In genomic region chr2:98463988-98464771, GRCh38 we compare ENCODE assay signal across 1 cellular context.
TF ChIP-seq lines count a peak whose summit lies in the region.

No MANE protein-coding gene starts in this region.

TF ChIP-seq in K562, 482 proteins besides CTCF, POLR2A, EP300 and RAD21 (continued from another document):
- TF ChIP-seq PRDM10 (IDR thresholded peaks at IDR 0.05; ENCODE audit: partially characterized antibody) (no peak), MYNN (IDR thresholded peaks at IDR 0.05) (no peak), MYNN (CRISPR knock-in tag; IDR thresholded peaks at IDR 0.05) (no peak), YY1 (IDR thresholded peaks at IDR 0.05; ENCODE audit: borderline replicate concordance in 1 of 3, control insufficient read depth in 1 of 3, extremely low read depth in 1 of 3, insufficient read depth in 3 of 3, insufficient read length in 1 of 3, insufficient replicate concordance in 2 of 3, low read depth in 1 of 3, low read length in 2 of 3) (peak in 1 of 3 experiments; percentile 6), ZNF311 (CRISPR knock-in tag; IDR thresholded peaks at IDR 0.05) (no peak), KLF13 (tag; IDR thresholded peaks at IDR 0.05; ENCODE audit: borderline replicate concordance, low read depth) (no peak), ZNF239 (CRISPR knock-in tag; IDR thresholded peaks at IDR 0.05) (no peak), STAT5B (CRISPR knock-in tag; IDR thresholded peaks at IDR 0.05) (no peak), BRF1 (IDR thresholded peaks at IDR 0.05; ENCODE audit: borderline replicate concordance, extremely low read depth, insufficient read length) (no peak), CTCFL (IDR thresholded peaks at IDR 0.05; ENCODE audit: borderline replicate concordance, insufficient read depth, low read depth, low read length, poor library complexity, severe bottlenecking) (no peak), PRMT5 (CRISPR knock-in tag; IDR thresholded peaks at IDR 0.05) (no peak), CBFA2T3 (IDR thresholded peaks at IDR 0.05) (peak; percentile 55), ZC3H11A (IDR thresholded peaks at IDR 0.05; ENCODE audit: low read depth, low read length) (no peak), CREB3L1 (IDR thresholded peaks at IDR 0.05; ENCODE audit: borderline replicate concordance, low read depth) (no peak), ATF7 (IDR thresholded peaks at IDR 0.05) (no peak), SPI1 (IDR thresholded peaks at IDR 0.05; ENCODE audit: borderline replicate concordance, low read depth, low read length) (peak; percentile 37; the same call in 1 of the 2 replicates), ZNF511 (CRISPR knock-in tag; IDR thresholded peaks at IDR 0.05) (0 out of 2 replicates have a peak, but pooled peaks have one; percentile 0), TCF3 (CRISPR knock-in tag; IDR thresholded peaks at IDR 0.05) (peak; percentile 34; the same call in 1 of the 2 replicates), CBX5 (IDR thresholded peaks at IDR 0.05; ENCODE audit: borderline replicate concordance, low read depth) (no peak)
